In the genomic region with DNA sequence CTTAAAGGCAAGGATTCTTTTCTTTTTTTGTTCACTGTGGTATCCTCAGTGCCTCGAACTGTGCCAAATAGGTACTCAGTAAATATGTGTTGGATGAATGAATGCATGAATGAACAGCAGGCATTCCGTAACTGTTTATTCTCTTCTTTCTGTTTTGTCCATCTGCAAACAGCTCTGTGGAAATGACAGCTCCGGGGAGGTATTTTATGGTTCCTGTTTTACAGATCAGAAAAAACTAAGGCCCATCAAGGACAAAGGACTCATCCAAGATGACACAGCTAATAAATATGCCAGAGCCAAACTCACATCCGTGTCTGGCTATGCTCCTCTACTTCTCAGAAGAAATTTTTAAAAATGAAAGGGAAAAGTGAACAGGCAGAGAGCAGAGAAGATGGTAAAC, we compare ENCODE assay signal across 14 cellular contexts. TPM values are rescaled to one million over a fixed set of nuclear protein-coding genes. Genes with fewer than 3 reads are reported as not detected.
DNase-seq lines count a peak whose midpoint lies in the region; ATAC-seq, FAIRE-seq and TF ChIP-seq lines count a peak whose summit lies in the region.
"Had no signal": no experiment of that assay in that cellular context is flagged by ENCODE, and none has a peak within 500 bp of the region (broad histone marks: within the 10 kb centered on the region; RNA-seq: fewer than 3 reads in every experiment).

No MANE protein-coding gene starts in this region.

- ATAC-seq in GM21576 (IDR thresholded peaks at IDR 0.05; ENCODE audit: unreplicated experiment), result no peak
- ATAC-seq: GM23338, mucosa of descending colon had no signal

- H3K4me3 ChIP-seq in astrocyte (ENCODE audit: insufficient read depth, low read depth, low read length), result peak overlapping the region; percentile 12
- H3K4me3 ChIP-seq: dorsolateral prefrontal cortex, GM23338, mucosa of descending colon had no signal

- peaks cover 6% of the 10 kb centered on the region for H3K9me3 Mint-ChIP-seq in astrocyte (ENCODE audit: unreplicated experiment)
- H3K9me3 Mint-ChIP-seq: activated CD4-positive, alpha-beta T cell treated with anti-CD3 and anti-CD28 coated beads, Interleukin-2, amount 10 ng/mL, durations not matched to agents 7 days and 5 days; GM23338 had no signal

- peak; percentile 91 for FAIRE-seq in astrocyte (lab: Jason Lieb, UNC)

- H3K27ac ChIP-seq in astrocyte (ENCODE audit: low read depth, low read length), result peak overlapping the region; percentile 82
- H3K27ac ChIP-seq: dorsolateral prefrontal cortex had no signal

- H3K4me1 ChIP-seq in astrocyte (ENCODE audit: insufficient read depth, low read length), result peaks cover 24% of the 10 kb centered on the region

- H3K9ac ChIP-seq in astrocyte (ENCODE audit: low read length), result peak overlapping the region; percentile 64

- peak; percentile 43 for DNase-seq in A172 (ENCODE audit: low spot score)
- peak; percentile 89 for DNase-seq in HS-5 (ENCODE audit: low read depth)
- peak; percentile 88 for DNase-seq in astrocyte (ENCODE audit: low read depth)
- peak; percentile 18 for DNase-seq in left kidney (ENCODE audit: low read depth, low spot score)
- DNase-seq in NCI-H1930 (lab: John Stamatoyannopoulos, UW), result no peak
- no peak for DNase-seq in mucosa of gallbladder (ENCODE audit: low spot score)
- no peak for DNase-seq in DMS53 treated with DMSO at 0.1 percent for 48 hours (lab: John Stamatoyannopoulos, UW; ENCODE audit: unreplicated experiment)
- DNase-seq: activated CD4-positive, alpha-beta T cell treated with anti-CD3 and anti-CD28 coated beads, Interleukin-2, amount 10 ng/mL, durations not matched to agents 7 days and 5 days; activated naive CD4-positive, alpha-beta T cell treated with anti-CD3 and anti-CD28 coated beads for 36 hours; dorsolateral prefrontal cortex; mucosa of descending colon; stimulated activated CD4-positive, alpha-beta T cell treated with anti-CD3 and anti-CD28 coated beads, Interleukin-12 subunit alpha, Interleukin-12 subunit beta, amount 100 ng/mL, for 4 hours had no signal

- peak overlapping the region; percentile 14 for H3K4me3 Mint-ChIP-seq in astrocyte (ENCODE audit: unreplicated experiment)
- H3K4me3 Mint-ChIP-seq: activated CD4-positive, alpha-beta T cell treated with anti-CD3 and anti-CD28 coated beads, Interleukin-2, amount 10 ng/mL, durations not matched to agents 7 days and 5 days; activated naive CD4-positive, alpha-beta T cell treated with anti-CD3 and anti-CD28 coated beads for 36 hours; GM23338 had no signal

- H2AFZ ChIP-seq in astrocyte (ENCODE audit: low read depth, low read length), result peak overlapping the region; percentile 50
- H2AFZ ChIP-seq: GM23338 had no signal

- peaks cover 2% of the 10 kb centered on the region for H3K27me3 Mint-ChIP-seq in astrocyte (ENCODE audit: low read depth, unreplicated experiment)

- H3K4me2 ChIP-seq in astrocyte (ENCODE audit: low read length), result peak overlapping the region; percentile 72
- H3K4me2 ChIP-seq: GM23338 had no signal

- no peaks in the 10 kb centered on the region for H4K20me1 ChIP-seq in astrocyte (ENCODE audit: insufficient read depth, low read length)

- H3K4me1 Mint-ChIP-seq in astrocyte (ENCODE audit: low read depth, unreplicated experiment), result peaks cover 29% of the 10 kb centered on the region
- H3K4me1 Mint-ChIP-seq: activated CD4-positive, alpha-beta T cell treated with anti-CD3 and anti-CD28 coated beads, Interleukin-2, amount 10 ng/mL, durations not matched to agents 7 days and 5 days had no signal

- peaks cover 6% of the 10 kb centered on the region for H3K36me3 Mint-ChIP-seq in astrocyte (ENCODE audit: low read depth, unreplicated experiment)

- no peak for TF ChIP-seq CTCF in astrocyte (IDR thresholded peaks at IDR 0.05; ENCODE audit: insufficient read depth, low read depth, low read length)

- no peaks in the 10 kb centered on the region for H3K36me3 ChIP-seq in astrocyte (ENCODE audit: insufficient read depth, low read length)

- no peaks in the 10 kb centered on the region for H3K79me2 ChIP-seq in astrocyte (ENCODE audit: insufficient read depth, low read length)

- no peaks in the 10 kb centered on the region for H3K27me3 ChIP-seq in astrocyte (ENCODE audit: insufficient read depth, low read length)

- H3K9me3 ChIP-seq in astrocyte (ENCODE audit: insufficient read depth, low read depth, low read length), result no peaks in the 10 kb centered on the region
- H3K9me3 ChIP-seq: mucosa of descending colon had no signal

- H3K27ac Mint-ChIP-seq in astrocyte (ENCODE audit: unreplicated experiment), result peak overlapping the region; percentile 89
- H3K27ac Mint-ChIP-seq: activated CD4-positive, alpha-beta T cell treated with anti-CD3 and anti-CD28 coated beads, Interleukin-2, amount 10 ng/mL, durations not matched to agents 7 days and 5 days; activated naive CD4-positive, alpha-beta T cell treated with anti-CD3 and anti-CD28 coated beads for 36 hours had no signal

RNA-seq across cellular contexts. Expression of a gene that starts 21.0 kb away (rescaled TPM):
- total RNA-seq in A172 (2014; rRNA removed; shearing (Covaris generic)), result 3.1 and 4.8 TPM in 2 replicates
- total RNA-seq in astrocyte (18.1 and 18.5 TPM in 2 replicates), mucosa of gallbladder (48.9 TPM)
- total RNA-seq: activated CD4-positive, alpha-beta T cell treated with anti-CD3 and anti-CD28 coated beads, Interleukin-2, amount 10 ng/mL, durations not matched to agents 7 days and 5 days; activated naive CD4-positive, alpha-beta T cell treated with anti-CD3 and anti-CD28 coated beads for 36 hours had no signal

RNA-seq across cellular contexts. Expression of a gene that starts 44.6 kb away (rescaled TPM):
- total RNA-seq in A172 (2014; rRNA removed; shearing (Covaris generic)), result 61.7 and 69.9 TPM in 2 replicates
- total RNA-seq in astrocyte (28.9 and 30.9 TPM in 2 replicates), mucosa of gallbladder (34.8 TPM)

Comparison
In these comparisons a context has a peak if more than half of its experiments do, and no peak if none do; other contexts are left out.
1. DNase-seq: peak in A172 (single experiment), HS-5 (single experiment), astrocyte (single experiment) and left kidney (single experiment); none in NCI-H1930 (0 of 2), mucosa of gallbladder (single experiment) and DMS53 treated with DMSO at 0.1 percent for 48 hours (single experiment).